8 cellular contexts compared by ENCODE assay signal in the genomic region with DNA sequence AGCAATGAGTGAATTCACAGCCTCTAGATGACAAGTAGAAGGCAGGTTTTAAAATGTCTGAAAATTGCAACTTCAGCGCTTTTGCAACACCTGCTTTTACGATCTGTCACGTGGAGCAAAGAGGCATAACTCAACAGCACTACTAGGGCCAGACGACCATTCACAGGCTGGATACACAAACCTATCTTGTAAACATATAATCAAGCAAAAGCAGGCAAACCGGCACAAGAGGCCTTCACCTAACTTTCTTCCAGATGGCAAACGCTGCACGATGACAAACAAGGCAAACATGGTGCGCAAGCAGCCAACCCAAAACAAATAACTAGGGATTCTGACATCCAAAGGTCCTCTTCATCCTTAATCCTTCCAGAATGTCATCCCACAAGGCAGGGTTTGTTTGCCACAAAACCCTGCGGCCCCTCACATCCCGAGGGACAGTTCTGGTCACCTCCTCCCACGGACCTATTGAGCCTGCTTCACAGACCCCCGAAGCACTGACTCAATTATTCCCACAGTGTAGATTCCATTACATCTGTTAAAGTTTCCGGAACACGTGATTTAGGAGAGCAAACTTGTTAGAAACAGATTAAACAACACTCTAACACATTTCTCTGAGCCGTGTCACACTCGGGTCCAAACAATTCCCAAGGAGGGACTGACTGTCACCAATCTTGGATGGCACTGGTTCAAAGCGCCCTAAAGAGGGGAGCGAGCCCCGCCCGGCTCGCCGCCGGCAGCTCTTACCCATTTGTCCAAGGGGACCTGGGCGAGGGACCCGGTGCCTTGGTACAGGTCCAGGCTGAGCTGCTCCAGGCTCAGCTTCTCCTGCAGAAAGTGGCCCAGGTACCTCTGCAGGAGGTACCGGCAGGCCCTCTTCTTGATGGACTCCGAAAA. TPM values are rescaled to one million over a fixed set of nuclear protein-coding genes. Genes with fewer than 3 reads are reported as not detected.
A peak's percentile ranks its signal among the peaks of the same experiment; 100 is the strongest.
DNase-seq lines count a peak whose midpoint lies in the region; ATAC-seq and TF ChIP-seq lines count a peak whose summit lies in the region.

No MANE protein-coding gene starts in this region.

- H3K4me3 ChIP-seq in HUES6 (ENCODE audit: low read depth, low read length) (peak overlapping the region; percentile 77), urinary bladder (ENCODE audit: low read depth, low read length) (peak overlapping the region; percentile 93)

- H3K9ac ChIP-seq in HUES6 (ENCODE audit: low read length): peak overlapping the region; percentile 80

- 1% methylated on average over 27 of the region's 27 CpGs for WGBS in urinary bladder

- no peaks in the 10 kb centered on the region for H3K36me3 ChIP-seq in HUES6 (ENCODE audit: control insufficient read depth, insufficient read depth, low read length)
- H3K36me3 ChIP-seq in urinary bladder (ENCODE audit: insufficient read depth): no peaks in the 10 kb centered on the region

- no peak for TF ChIP-seq CTCF in C4-2B (conservative IDR thresholded peaks at IDR 0.05)

- H3K27ac ChIP-seq in C4-2B (peak overlapping the region; percentile 85), HUES6 (ENCODE audit: low read depth, low read length) (peak overlapping the region; percentile 63; the same call in 1 of the 2 replicates), urinary bladder (ENCODE audit: low read depth) (peak overlapping the region; percentile 81)

- H3K4me1 ChIP-seq in HUES6 (ENCODE audit: control insufficient read depth, insufficient read depth, low read length) (peaks cover 25% of the 10 kb centered on the region), urinary bladder (ENCODE audit: insufficient read depth) (peaks cover 3% of the 10 kb centered on the region)

- peak; percentile 26 for ATAC-seq in GM19455 (IDR thresholded peaks at IDR 0.05; ENCODE audit: unreplicated experiment)

- no peaks in the 10 kb centered on the region for H3K9me3 ChIP-seq in HUES6 (ENCODE audit: control insufficient read depth, insufficient read depth, low read depth, low read length)

- peak; percentile 79 for DNase-seq in RPMI8226
- peak; percentile 35 for DNase-seq in activated gamma-delta T cell (lab: John Stamatoyannopoulos, UW)
- peak; percentile 17 for DNase-seq in foreskin melanocyte
- peak in 37 of 56 donors; percentile 7 to 70 (median 38) for DNase-seq in nucleus accumbens (lab: John Stamatoyannopoulos, UW)

- no peaks in the 10 kb centered on the region for H3K27me3 ChIP-seq in HUES6 (ENCODE audit: control insufficient read depth, insufficient read depth, low read length)

RNA-seq across cellular contexts. Expression of a gene that starts 0.8 kb away (rescaled TPM):
- total RNA-seq in urinary bladder: 52.4 TPM
- 8.0 TPM for polyA plus RNA-seq in urinary bladder

RNA-seq across cellular contexts. Expression of a gene that starts 1.0 kb away (rescaled TPM):
- total RNA-seq in urinary bladder: 29.2 TPM
- polyA plus RNA-seq in urinary bladder: 16.9 TPM

RNA-seq across cellular contexts. Expression of a gene that starts 29.6 kb away (rescaled TPM):
- total RNA-seq in urinary bladder: 0.53 TPM
- polyA plus RNA-seq in urinary bladder: 0.92 TPM

Comparison
In these comparisons a context has a peak if more than half of its experiments do, and no peak if none do; other contexts are left out.
1. Peak in every context shown above with its lines: DNase-seq, ATAC-seq, H3K4me3 ChIP-seq and H3K27ac ChIP-seq.
2. DNase-seq: peak in every context shown above with its lines; median percentile 79 in RPMI8226; 38 in nucleus accumbens; 35 in activated gamma-delta T cell; 17 in foreskin melanocyte.